In the genomic region with DNA sequence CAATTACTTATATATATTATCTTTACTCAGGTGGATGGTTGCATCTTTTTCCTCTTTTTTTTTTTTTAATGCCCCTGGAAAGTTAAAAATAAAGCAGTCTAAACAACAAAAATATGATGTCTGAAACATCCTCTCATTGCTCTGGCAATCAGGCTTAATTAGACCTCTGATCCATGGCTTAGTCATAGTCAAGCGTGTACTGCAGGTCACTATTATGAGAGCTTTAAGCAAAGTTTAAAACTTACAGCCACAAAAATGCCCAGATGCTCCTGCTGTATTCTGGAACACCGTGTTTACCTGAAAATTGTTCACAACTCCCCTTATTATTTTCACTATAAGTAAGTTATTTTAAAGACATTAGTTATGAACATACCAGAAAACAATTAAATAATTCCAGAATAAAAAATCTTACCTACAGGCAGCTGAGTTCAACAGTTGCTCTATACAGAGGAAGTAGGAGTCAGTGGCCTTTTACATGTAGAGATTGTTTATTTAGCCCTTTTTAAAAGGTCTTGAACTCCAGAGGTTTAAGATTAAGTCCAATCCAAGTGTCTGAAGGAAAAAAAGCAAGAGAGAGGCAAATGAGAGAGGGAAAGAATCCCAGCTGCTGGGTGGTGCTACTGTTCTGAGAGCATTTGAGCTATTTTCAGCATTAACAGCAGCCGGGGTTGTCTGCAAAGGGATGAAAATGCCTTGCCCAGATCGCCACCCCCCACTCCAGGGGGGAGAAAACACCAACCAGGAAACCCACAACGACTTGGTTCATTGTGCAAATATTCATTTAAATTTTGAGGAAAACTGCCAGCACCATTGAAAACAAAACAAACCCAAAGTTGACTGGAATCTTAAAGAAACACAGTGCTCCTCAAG, we compare ENCODE assay signal across 9 cellular contexts. TPM values are rescaled to one million over a fixed set of nuclear protein-coding genes. Genes with fewer than 3 reads are reported as not detected.
DNase-seq lines count a peak whose midpoint lies in the region; ATAC-seq and TF ChIP-seq lines count a peak whose summit lies in the region.
"Had no signal": no experiment of that assay in that cellular context is flagged by ENCODE, and none has a peak within 500 bp of the region (broad histone marks: within the 10 kb centered on the region; RNA-seq: fewer than 3 reads in every experiment).

No MANE protein-coding gene starts in this region.

- H4K20me1 ChIP-seq in PC-3 (ENCODE audit: low read length) = no peaks in the 10 kb centered on the region

- peak overlapping the region; percentile 81 for H3K4me2 ChIP-seq in PC-3 (ENCODE audit: low read length)
- H3K4me2 ChIP-seq: KMS-11 had no signal

- H3F3A ChIP-seq in PC-3 (ENCODE audit: low read length, unreplicated experiment) = no peaks in the 10 kb centered on the region

- BruUV-seq in PC-3 (replicated peaks; lab: Mats Ljungman, UMichigan) = no TSS peak

- intact Hi-C loops in PC-3 (cut with micrococcal nuclease) = loop anchor here (10.0 kb wide), 1 partner anchor 130 kb away; no protein-coding TSS in a partner anchor

- H3K4me3 ChIP-seq in PC-3 (ENCODE audit: low read length) (peak overlapping the region; percentile 59), mucosa of rectum (ENCODE audit: low read length in 2 of 2) (peak overlapping the region; percentile 27 to 33)

- peak overlapping the region; percentile 46; the same call in 1 of the 2 replicates for H2AFZ ChIP-seq in PC-3 (ENCODE audit: low read length)

- H3K9me3 ChIP-seq in PC-3 (ENCODE audit: low read length) (no peaks in the 10 kb centered on the region), mucosa of rectum (ENCODE audit: control insufficient read depth in 2 of 2, low read length in 2 of 2) (no peaks in the 10 kb centered on the region)

- ATAC-seq in PC-3 = peak; percentile 86
- ATAC-seq in HG03280 (IDR thresholded peaks at IDR 0.05; ENCODE audit: unreplicated experiment) = no peak

- POLR2A ChIA-PET in PC-3 (lab: Charles Lee; ENCODE audit: unreplicated experiment) = no interaction called here

- 0 out of 2 replicates have a peak overlapping the region, but pooled peaks have one; percentile 15 for H3K9ac ChIP-seq in PC-3 (ENCODE audit: low read length)
- no peak overlapping the region for H3K9ac ChIP-seq in mucosa of rectum (ENCODE audit: low read depth in 1 of 2, low read length in 2 of 2)
- H3K9ac ChIP-seq: KMS-11 had no signal

- H3K4me1 ChIP-seq in PC-3 (ENCODE audit: insufficient read depth, low read length) (peaks cover 32% of the 10 kb centered on the region), mucosa of rectum (ENCODE audit: control insufficient read depth in 2 of 2, insufficient read depth in 2 of 2, low read length in 2 of 2) (peaks cover 0 to 2% of the 10 kb centered on the region in 2 donors)

- CTCF ChIA-PET in PC-3 (lab: Charles Lee) = no interaction called here

- no peak for TF ChIP-seq CTCF in PC-3 (conservative IDR thresholded peaks at IDR 0.05; ENCODE audit: low read depth, low read length)

- H3K79me2 ChIP-seq in PC-3 (ENCODE audit: low read length) = no peaks in the 10 kb centered on the region

- H3K36me3 ChIP-seq in PC-3 (ENCODE audit: low read depth, low read length) (no peaks in the 10 kb centered on the region), mucosa of rectum (ENCODE audit: control insufficient read depth in 2 of 2, insufficient read depth in 2 of 2, low read length in 2 of 2) (no peaks in the 10 kb centered on the region)

- peak; percentile 83 for DNase-seq in A172 (ENCODE audit: low spot score)
- DNase-seq in PC-3 = peak; percentile 66
- DNase-seq in fibroblast of gingiva (ENCODE audit: low read depth) = peak; percentile 88
- no peak for DNase-seq in midbrain (lab: John Stamatoyannopoulos, UW)
- DNase-seq in NCI-H2171 (lab: John Stamatoyannopoulos, UW) = no peak
- no peak for DNase-seq in NCI-H146 (lab: John Stamatoyannopoulos, UW)

- H3K27me3 ChIP-seq in PC-3 (ENCODE audit: low read length) (no peaks in the 10 kb centered on the region), mucosa of rectum (ENCODE audit: control insufficient read depth in 2 of 2, insufficient read depth in 2 of 2, low read length in 2 of 2) (no peaks in the 10 kb centered on the region)

- H3K9me2 ChIP-seq in PC-3 (replicated peaks; ENCODE audit: low read length) = no peaks in the 10 kb centered on the region

- H3K27ac ChIP-seq in PC-3 (ENCODE audit: low read length) (peak overlapping the region; percentile 65), mucosa of rectum (ENCODE audit: low read depth in 2 of 2, low read length in 2 of 2) (no peak overlapping the region)
- H3K27ac ChIP-seq: KMS-11 had no signal

RNA-seq across cellular contexts. Expression of a gene that starts 36.9 kb away (rescaled TPM):
- 9.3 and 14.2 TPM in 2 replicates for total RNA-seq in A172 (2014; rRNA removed; shearing (Covaris generic))
- 3.1 and 3.6 TPM in 2 replicates for total RNA-seq in PC-3 (2014; rRNA removed)

Comparison
In these comparisons a context has a peak if more than half of its experiments do, and no peak if none do; other contexts are left out.
1. DNase-seq: peak in A172 (single experiment), PC-3 (single experiment) and fibroblast of gingiva (single experiment); none in midbrain (single experiment), NCI-H2171 (single experiment) and NCI-H146 (single experiment).